ENCODE assay signal across 14 cellular contexts in the genomic region with DNA sequence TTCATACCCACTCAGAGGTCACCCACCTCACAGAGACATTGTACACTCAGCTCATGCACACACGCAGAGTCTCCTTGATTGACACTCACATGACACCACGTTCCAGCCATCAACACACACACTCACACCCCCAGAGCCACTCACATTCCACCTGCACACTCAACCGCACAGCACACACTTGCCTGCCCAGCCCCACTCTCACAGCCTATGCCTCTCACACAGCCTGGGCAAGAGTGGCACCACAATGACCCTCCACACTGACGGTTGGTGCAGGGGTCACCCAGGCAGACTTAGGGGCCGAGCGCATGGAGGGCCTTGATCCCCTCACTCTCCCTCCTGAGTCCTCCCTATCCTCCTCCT. TPM values are rescaled to one million over a fixed set of nuclear protein-coding genes. Genes with fewer than 3 reads are reported as not detected.
DNase-seq lines count a peak whose midpoint lies in the region; ATAC-seq and TF ChIP-seq lines count a peak whose summit lies in the region.
"Had no signal": no experiment of that assay in that cellular context is flagged by ENCODE, and none has a peak within 500 bp of the region (broad histone marks: within the 10 kb centered on the region; RNA-seq: fewer than 3 reads in every experiment).

No MANE protein-coding gene starts in this region.

- peak overlapping the region; percentile 42 for H3K4me3 ChIP-seq in suprapubic skin

- no peaks in the 10 kb centered on the region for H3K9me3 ChIP-seq in suprapubic skin

- H3K27me3 ChIP-seq in suprapubic skin, result no peaks in the 10 kb centered on the region

- H3K36me3 Mint-ChIP-seq in activated naive CD8-positive, alpha-beta T cell treated with anti-CD3 and anti-CD28 coated beads for 36 hours, result no peaks in the 10 kb centered on the region
- H3K36me3 Mint-ChIP-seq in activated naive CD8-positive, alpha-beta T cell treated with anti-CD3 and anti-CD28 coated beads, Interleukin-2, amount 50 U/mL, for 24 hours (ENCODE audit: low read depth), result no peaks in the 10 kb centered on the region
- H3K36me3 Mint-ChIP-seq: activated CD4-positive, alpha-beta memory T cell treated with anti-CD3 and anti-CD28 coated beads for 36 hours had no signal

- no peak for TF ChIP-seq CTCF in suprapubic skin (IDR thresholded peaks at IDR 0.05)

- peak overlapping the region; percentile 10 for H3K27ac ChIP-seq in suprapubic skin

- WGBS in suprapubic skin, result 75% methylated on average over 6 of the region's 6 CpGs

- peak overlapping the region; percentile 11 for H3K4me3 Mint-ChIP-seq in activated naive CD8-positive, alpha-beta T cell treated with anti-CD3 and anti-CD28 coated beads for 36 hours
- H3K4me3 Mint-ChIP-seq in activated naive CD8-positive, alpha-beta T cell treated with anti-CD3 and anti-CD28 coated beads, Interleukin-2, amount 50 U/mL, for 24 hours, result no peak overlapping the region
- H3K4me3 Mint-ChIP-seq: activated CD4-positive, alpha-beta memory T cell treated with anti-CD3 and anti-CD28 coated beads for 36 hours had no signal

- ATAC-seq in activated naive CD8-positive, alpha-beta T cell treated with anti-CD3 and anti-CD28 coated beads, Interleukin-2, amount 50 U/mL, for 24 hours, result no peak

- TF ChIP-seq EP300 in suprapubic skin (IDR thresholded peaks at IDR 0.05), result no peak

- TF ChIP-seq POLR2A in suprapubic skin (IDR thresholded peaks at IDR 0.05), result no peak

- H3K36me3 ChIP-seq in suprapubic skin, result no peaks in the 10 kb centered on the region

- H3K27ac Mint-ChIP-seq in activated naive CD8-positive, alpha-beta T cell treated with anti-CD3 and anti-CD28 coated beads for 36 hours, result no peak overlapping the region
- H3K27ac Mint-ChIP-seq in activated naive CD8-positive, alpha-beta T cell treated with anti-CD3 and anti-CD28 coated beads, Interleukin-2, amount 50 U/mL, for 24 hours, result no peak overlapping the region
- H3K27ac Mint-ChIP-seq: activated CD4-positive, alpha-beta memory T cell treated with anti-CD3 and anti-CD28 coated beads for 36 hours had no signal

- no peak for DNase-seq in activated naive CD8-positive, alpha-beta T cell treated with anti-CD3 and anti-CD28 coated beads for 36 hours
- no peak for DNase-seq in activated naive CD8-positive, alpha-beta T cell treated with anti-CD3 and anti-CD28 coated beads, Interleukin-2, amount 50 U/mL, for 24 hours
- DNase-seq in kidney glomerular epithelial cell (lab: John Stamatoyannopoulos, UW), result peak; percentile 47
- DNase-seq in suprapubic skin (ENCODE audit: low spot score in 2 of 2), result no peak
- DNase-seq in cerebellar cortex (ENCODE audit: low spot score), result no peak
- DNase-seq in NAMALWA (ENCODE audit: low spot score), result no peak
- DNase-seq: activated CD4-positive, alpha-beta memory T cell treated with anti-CD3 and anti-CD28 coated beads for 36 hours; DMS79 treated with DMSO at 0.1 percent for 48 hours; glutamatergic neuron; mesenchymal stem cell; NCI-H1105; NCI-H69 had no signal

- H3K4me1 ChIP-seq in suprapubic skin, result peaks cover 8% of the 10 kb centered on the region

- no peaks in the 10 kb centered on the region for H3K27me3 Mint-ChIP-seq in activated naive CD8-positive, alpha-beta T cell treated with anti-CD3 and anti-CD28 coated beads for 36 hours
- H3K27me3 Mint-ChIP-seq in activated naive CD8-positive, alpha-beta T cell treated with anti-CD3 and anti-CD28 coated beads, Interleukin-2, amount 50 U/mL, for 24 hours, result no peaks in the 10 kb centered on the region
- H3K27me3 Mint-ChIP-seq: activated CD4-positive, alpha-beta memory T cell treated with anti-CD3 and anti-CD28 coated beads for 36 hours had no signal

- H3K4me1 Mint-ChIP-seq in activated naive CD8-positive, alpha-beta T cell treated with anti-CD3 and anti-CD28 coated beads for 36 hours, result peaks cover 8% of the 10 kb centered on the region
- peaks cover 18% of the 10 kb centered on the region for H3K4me1 Mint-ChIP-seq in activated naive CD8-positive, alpha-beta T cell treated with anti-CD3 and anti-CD28 coated beads, Interleukin-2, amount 50 U/mL, for 24 hours

- H3K9me3 Mint-ChIP-seq in activated naive CD8-positive, alpha-beta T cell treated with anti-CD3 and anti-CD28 coated beads for 36 hours, result no peaks in the 10 kb centered on the region
- H3K9me3 Mint-ChIP-seq in activated naive CD8-positive, alpha-beta T cell treated with anti-CD3 and anti-CD28 coated beads, Interleukin-2, amount 50 U/mL, for 24 hours, result no peaks in the 10 kb centered on the region
- H3K9me3 Mint-ChIP-seq: activated CD4-positive, alpha-beta memory T cell treated with anti-CD3 and anti-CD28 coated beads for 36 hours had no signal

RNA-seq across cellular contexts. Expression of a gene that starts 2.2 kb away (rescaled TPM):
- under 1 TPM; 0.25 to 0.36 TPM for total RNA-seq in activated naive CD8-positive, alpha-beta T cell treated with anti-CD3 and anti-CD28 coated beads for 36 hours
- 10 to 100 TPM in 2 of 4 donors, 1 to 10 TPM in 2; 4.7 to 13.4 (median 9.8) TPM for total RNA-seq in suprapubic skin
- total RNA-seq: A673; activated CD4-positive, alpha-beta memory T cell treated with anti-CD3 and anti-CD28 coated beads for 36 hours; dermis microvascular lymphatic vessel endothelial cell had no signal

RNA-seq across cellular contexts. Expression of a gene that starts 23.7 kb away (rescaled TPM):
- total RNA-seq in activated naive CD8-positive, alpha-beta T cell treated with anti-CD3 and anti-CD28 coated beads for 36 hours, result not detected
- under 1 TPM in 2 of 4 donors, not detected in 2; 0.21 to 0.57 TPM for total RNA-seq in suprapubic skin
- total RNA-seq: A673; activated CD4-positive, alpha-beta memory T cell treated with anti-CD3 and anti-CD28 coated beads for 36 hours; dermis microvascular lymphatic vessel endothelial cell had no signal

RNA-seq across cellular contexts. Expression of a gene that starts 32.2 kb away (rescaled TPM):
- total RNA-seq in activated naive CD8-positive, alpha-beta T cell treated with anti-CD3 and anti-CD28 coated beads for 36 hours, result 10 to 100 TPM; 10.9 to 11.4 TPM
- total RNA-seq in suprapubic skin, result 10 to 100 TPM; 45.5 to 53.8 (median 52.3) TPM

RNA-seq across cellular contexts. Expression of a gene that starts 50.1 kb away (rescaled TPM):
- 100 to 1,000 TPM; 168 to 176 TPM for total RNA-seq in activated naive CD8-positive, alpha-beta T cell treated with anti-CD3 and anti-CD28 coated beads for 36 hours
- 100 to 1,000 TPM in 3 of 4 donors, 10 to 100 TPM in 1; 52.5 to 124 (median 103) TPM for total RNA-seq in suprapubic skin

Comparison
In these comparisons a context has a peak if more than half of its experiments do, and no peak if none do; other contexts are left out.
1. RNA of a gene that starts 2.2 kb away (total RNA-seq): 4.7 to 13.4 TPM in suprapubic skin; 0.25 to 0.36 TPM in activated naive CD8-positive, alpha-beta T cell treated with anti-CD3 and anti-CD28 coated beads for 36 hours; every median in the first group is over 4 times any median in the second.